In genomic region chr1:234009668-234010067, GRCh38 we compare ENCODE assay signal across 29 cellular contexts.
"Had no signal": no experiment of that assay in that cellular context is flagged by ENCODE, and none has a peak within 500 bp of the region (broad histone marks: within the 10 kb centered on the region; RNA-seq: fewer than 3 reads in every experiment).

No MANE protein-coding gene starts in this region.

- H3K9me3 ChIP-seq: ascending aorta, body of pancreas had no signal

- H3K4me3 ChIP-seq: adrenal gland, ascending aorta, body of pancreas, breast epithelium, cardiac muscle cell had no signal

- H3K36me3 ChIP-seq: adrenal gland, ascending aorta, brain microvascular endothelial cell, breast epithelium, cardiac muscle cell had no signal

- H3K27ac ChIP-seq: adrenal gland, ascending aorta, body of pancreas, brain microvascular endothelial cell, breast epithelium, cardiac muscle cell had no signal

- DNase-seq: activated effector memory CD4-positive, alpha-beta T cell treated with anti-CD3 and anti-CD28 coated beads, Interleukin-2, amount 50 U/mL, for 16 hours; activated effector memory CD4-positive, alpha-beta T cell treated with Interleukin-2 at 50 U/mL for 16 hours; activated gamma-delta T cell; activated gamma-delta T cell treated with Interleukin-2 at 50 U/mL for 16 hours; activated naive CD4-positive, alpha-beta T cell; activated naive CD4-positive, alpha-beta T cell treated with anti-CD3 and anti-CD28 coated beads for 36 hours; activated naive CD4-positive, alpha-beta T cell treated with anti-CD3 and anti-CD28 coated beads, Interleukin-2, amount 10 ng/mL, durations not matched to agents 7 days and 5 days; activated naive CD4-positive, alpha-beta T cell treated with anti-CD3 and anti-CD28 coated beads, Interleukin-2, amount 50 U/mL, for 16 hours; activated naive CD4-positive, alpha-beta T cell treated with Interleukin-2 at 50 U/mL for 16 hours; activated naive CD8-positive, alpha-beta T cell treated with anti-CD3 and anti-CD28 coated beads for 36 hours; activated naive CD8-positive, alpha-beta T cell treated with anti-CD3 and anti-CD28 coated beads, Interleukin-2, amount 10 ng/mL, durations not matched to agents 7 days and 5 days; activated naive CD8-positive, alpha-beta T cell treated with anti-CD3 and anti-CD28 coated beads, Interleukin-2, amount 50 U/mL, for 24 hours; activated T-cell treated with anti-CD3 and anti-CD28 coated beads, Interleukin-2, amount 50 U/mL, for 24 hours; activated T-cell treated with anti-CD3 and anti-CD28 coated beads, Interleukin-2, amount 50 U/mL, for 4 hours; activated T-cell treated with anti-CD3 and anti-CD28 coated beads, Interleukin-2, amount 50 U/mL, for 48 hours; activated T-cell treated with anti-CD3 and anti-CD28 coated beads, Interleukin-2, amount 50 U/mL, for 72 hours; adrenal gland; amniotic stem cell; amygdala; anterior cingulate cortex; aorta; body of pancreas; brain microvascular endothelial cell; caudate nucleus; central memory CD4-positive, alpha-beta T cell; cerebellar nuclear complex had no signal

- H3K4me1 ChIP-seq: adrenal gland, ascending aorta, body of pancreas, breast epithelium had no signal
